ENCODE assay signal across 23 cellular contexts in genomic region chr2:226600184-226600583, GRCh38.
DNase-seq lines count a peak whose midpoint lies in the region; ATAC-seq and TF ChIP-seq lines count a peak whose summit lies in the region.
"Had no signal": no experiment of that assay in that cellular context is flagged by ENCODE, and none has a peak within 500 bp of the region (broad histone marks: within the 10 kb centered on the region; RNA-seq: fewer than 3 reads in every experiment).

No MANE protein-coding gene starts in this region.

- no peak for TF ChIP-seq POLR2A in NB4 (IDR thresholded peaks at IDR 0.05; ENCODE audit: extremely low read depth, insufficient read length)

- H3K27me3 ChIP-seq in mesendoderm (ENCODE audit: insufficient read depth, low read length, poor library complexity), result no peaks in the 10 kb centered on the region
- H3K27me3 ChIP-seq: uterus had no signal

- H3K9me3 Mint-ChIP-seq in natural killer cell treated with Interleukin-12 subunit alpha and Interleukin-12 subunit beta and Interleukin-15 and Interleukin-18, amount 100 ng/mL, for 72 hours, result peaks cover 8% of the 10 kb centered on the region
- H3K9me3 Mint-ChIP-seq: activated naive CD4-positive, alpha-beta T cell treated with anti-CD3 and anti-CD28 coated beads for 36 hours; stimulated activated naive B cell treated with anti-CD40 and anti-IgM and Interleukin-4, amounts not matched to agents 10 μg/mL and 1 μg/mL and 100 μg/mL, for 72 hours had no signal

- H3K27me3 Mint-ChIP-seq in natural killer cell treated with Interleukin-12 subunit alpha and Interleukin-12 subunit beta and Interleukin-15 and Interleukin-18, amount 100 ng/mL, for 72 hours, result peaks cover 0 to 18% of the 10 kb centered on the region in 2 donors

- TF ChIP-seq CTCF in NB4 (IDR thresholded peaks at IDR 0.05; ENCODE audit: low read depth, low read length) (no peak), choroid plexus epithelial cell (conservative IDR thresholded peaks at IDR 0.05; ENCODE audit: low read depth, low read length) (peak; percentile 18)

- no peak overlapping the region for H3K23ac ChIP-seq in mesendoderm (ENCODE audit: low read length)

- H2AK5ac ChIP-seq in mesendoderm (ENCODE audit: low read length), result no peak overlapping the region

- DNase-seq in EH (ENCODE audit: low read depth) (peak; percentile 70), NB4 (ENCODE audit: low read depth) (peak; percentile 15), choroid plexus epithelial cell (ENCODE audit: low read depth) (peak; percentile 43), mesendoderm (peak; percentile 84), DMS153 (lab: John Stamatoyannopoulos, UW) (no peak), NCI-H1930 (lab: John Stamatoyannopoulos, UW) (no peak)
- DNase-seq in natural killer cell treated with Interleukin-12 subunit alpha and Interleukin-12 subunit beta and Interleukin-15 and Interleukin-18, amount 100 ng/mL, for 72 hours (ENCODE audit: low spot score), result no peak
- DNase-seq: activated naive CD4-positive, alpha-beta T cell treated with anti-CD3 and anti-CD28 coated beads for 36 hours; dorsolateral prefrontal cortex; GOT3; heart right ventricle; Kasumi-1; left ventricle myocardium inferior; naive thymus-derived CD4-positive, alpha-beta T cell; NCI-H1694 treated with DMSO at 0.1 percent for 48 hours; NCI-H526 treated with DMSO at 0.1 percent for 48 hours; retina; stimulated activated CD4-positive, alpha-beta T cell treated with anti-CD3 and anti-CD28 coated beads, Interleukin-4, amount 100 ng/mL, for 24 hours; stimulated activated naive B cell treated with anti-CD40 and anti-IgM and Interleukin-4, amounts not matched to agents 10 μg/mL and 1 μg/mL and 100 μg/mL, for 72 hours; uterus had no signal

- H3K27ac ChIP-seq in mesendoderm (ENCODE audit: low read depth, low read length), result no peak overlapping the region
- H3K27ac ChIP-seq: dorsolateral prefrontal cortex, heart right ventricle, left ventricle myocardium inferior, uterus had no signal

- no peak overlapping the region for H4K8ac ChIP-seq in mesendoderm (ENCODE audit: low read depth, low read length)

- H2BK120ac ChIP-seq in mesendoderm (ENCODE audit: low read depth, low read length), result no peak overlapping the region

- H4K5ac ChIP-seq in mesendoderm (ENCODE audit: low read length), result no peak overlapping the region

- no peaks in the 10 kb centered on the region for H3K36me3 Mint-ChIP-seq in natural killer cell treated with Interleukin-12 subunit alpha and Interleukin-12 subunit beta and Interleukin-15 and Interleukin-18, amount 100 ng/mL, for 72 hours
- H3K36me3 Mint-ChIP-seq: mesothelial cell of epicardium; stimulated activated naive B cell treated with anti-CD40 and anti-IgM and Interleukin-4, amounts not matched to agents 10 μg/mL and 1 μg/mL and 100 μg/mL, for 72 hours had no signal

- no peaks in the 10 kb centered on the region for H3K4me1 Mint-ChIP-seq in natural killer cell treated with Interleukin-12 subunit alpha and Interleukin-12 subunit beta and Interleukin-15 and Interleukin-18, amount 100 ng/mL, for 72 hours (ENCODE audit: low read depth in 2 of 2)
- H3K4me1 Mint-ChIP-seq: central memory CD8-positive, alpha-beta T cell; naive thymus-derived CD4-positive, alpha-beta T cell; stimulated activated naive B cell treated with anti-CD40 and anti-IgM and Interleukin-4, amounts not matched to agents 10 μg/mL and 1 μg/mL and 100 μg/mL, for 72 hours had no signal

- H3K4me3 Mint-ChIP-seq in natural killer cell treated with Interleukin-12 subunit alpha and Interleukin-12 subunit beta and Interleukin-15 and Interleukin-18, amount 100 ng/mL, for 72 hours, result no peak overlapping the region
- H3K4me3 Mint-ChIP-seq: activated naive CD4-positive, alpha-beta T cell treated with anti-CD3 and anti-CD28 coated beads for 36 hours; central memory CD8-positive, alpha-beta T cell; mesothelial cell of epicardium; naive thymus-derived CD4-positive, alpha-beta T cell; stimulated activated naive B cell treated with anti-CD40 and anti-IgM and Interleukin-4, amounts not matched to agents 10 μg/mL and 1 μg/mL and 100 μg/mL, for 72 hours had no signal

- no peak overlapping the region for H3K27ac Mint-ChIP-seq in natural killer cell treated with Interleukin-12 subunit alpha and Interleukin-12 subunit beta and Interleukin-15 and Interleukin-18, amount 100 ng/mL, for 72 hours
- H3K27ac Mint-ChIP-seq: activated naive CD4-positive, alpha-beta T cell treated with anti-CD3 and anti-CD28 coated beads for 36 hours; mesothelial cell of epicardium; naive thymus-derived CD4-positive, alpha-beta T cell; stimulated activated naive B cell treated with anti-CD40 and anti-IgM and Interleukin-4, amounts not matched to agents 10 μg/mL and 1 μg/mL and 100 μg/mL, for 72 hours had no signal

- ATAC-seq in GM21717 (IDR thresholded peaks at IDR 0.05; ENCODE audit: unreplicated experiment), result no peak
- ATAC-seq in natural killer cell treated with Interleukin-12 subunit alpha and Interleukin-12 subunit beta and Interleukin-15 and Interleukin-18, amount 100 ng/mL, for 72 hours, result no peak
- ATAC-seq: heart right ventricle; naive thymus-derived CD4-positive, alpha-beta T cell; stimulated activated naive B cell treated with anti-CD40 and anti-IgM and Interleukin-4, amounts not matched to agents 10 μg/mL and 1 μg/mL and 100 μg/mL, for 72 hours had no signal

- no peak overlapping the region for H3K4ac ChIP-seq in mesendoderm (ENCODE audit: low read depth, low read length)

- no CpG with 5 or more reads among the region's 5 CpGs for WGBS in mesendoderm (ENCODE audit: extremely low coverage, insufficient coverage, low lambda C conversion rate)

- no peak overlapping the region for H2BK5ac ChIP-seq in mesendoderm (ENCODE audit: low read length)

- no peak overlapping the region for H3K4me2 ChIP-seq in mesendoderm (ENCODE audit: low read length)

- H3K36me3 ChIP-seq in mesendoderm (ENCODE audit: control insufficient read depth, insufficient read depth, low read length), result no peaks in the 10 kb centered on the region
- H3K36me3 ChIP-seq: heart right ventricle, left ventricle myocardium inferior, uterus had no signal

- no peaks in the 10 kb centered on the region for H3K4me1 ChIP-seq in mesendoderm (ENCODE audit: control insufficient read depth, low read depth, low read length)
- H3K4me1 ChIP-seq: heart right ventricle, left ventricle myocardium inferior, uterus had no signal

- H3K4me3 ChIP-seq in NB4 (ENCODE audit: low read depth, low read length), result no peak overlapping the region
- H3K4me3 ChIP-seq in choroid plexus epithelial cell (ENCODE audit: low read depth, low read length), result no peak overlapping the region
- H3K4me3 ChIP-seq in mesendoderm (ENCODE audit: low read length), result no peak overlapping the region
- H3K4me3 ChIP-seq: dorsolateral prefrontal cortex, heart right ventricle, left ventricle myocardium inferior, uterus had no signal

- no peaks in the 10 kb centered on the region for H3K79me1 ChIP-seq in mesendoderm (ENCODE audit: low read length)

- no peak overlapping the region for H3K56ac ChIP-seq in mesendoderm (ENCODE audit: low read length)

- no peak overlapping the region for H2BK15ac ChIP-seq in mesendoderm (replicated peaks; ENCODE audit: low read depth)

- no peak overlapping the region for H3K9ac ChIP-seq in mesendoderm (ENCODE audit: low read length)

- no peak overlapping the region for H3K18ac ChIP-seq in mesendoderm (ENCODE audit: low read length)

- no peaks in the 10 kb centered on the region for H3K79me2 ChIP-seq in mesendoderm (ENCODE audit: control insufficient read depth, insufficient read depth, low read length)

Comparison
In these comparisons a context has a peak if more than half of its experiments do, and no peak if none do; other contexts are left out.
1. DNase-seq: peak in EH (single experiment), NB4 (single experiment), choroid plexus epithelial cell (single experiment) and mesendoderm (single experiment); none in natural killer cell treated with Interleukin-12 subunit alpha and Interleukin-12 subunit beta and Interleukin-15 and Interleukin-18, amount 100 ng/mL, for 72 hours (single experiment), DMS153 (single experiment) and NCI-H1930 (0 of 2).